Comparison of ENCODE assay signal across 27 cellular contexts in genomic region chr1:194069831-194070218, GRCh38.
"Had no signal": no experiment of that assay in that cellular context is flagged by ENCODE, and none has a peak within 500 bp of the region (broad histone marks: within the 10 kb centered on the region; RNA-seq: fewer than 3 reads in every experiment).

No MANE protein-coding gene starts in this region.

- DNase-seq: activated B cell treated with CpG ODN at 0.5 μM for 24 hours; activated CD4-positive, alpha-beta T cell treated with anti-CD3 and anti-CD28 coated beads for 1 hour; activated CD4-positive, alpha-beta T cell treated with anti-CD3 and anti-CD28 coated beads, Interleukin-2, amount 10 ng/mL, durations not matched to agents 24 days and 14 days; activated CD4-positive, alpha-beta T cell treated with anti-CD3 and anti-CD28 coated beads, Interleukin-2, amount 50 U/mL, for 48 hours; activated CD8-positive, alpha-beta memory T cell treated with anti-CD3 and anti-CD28 coated beads, Interleukin-2, amount 10 ng/mL, durations not matched to agents 7 days and 5 days; activated effector memory CD4-positive, alpha-beta T cell treated with Interleukin-2 at 50 U/mL for 16 hours; activated naive CD4-positive, alpha-beta T cell; activated naive CD8-positive, alpha-beta T cell treated with anti-CD3 and anti-CD28 coated beads, Interleukin-2, amount 50 U/mL, for 24 hours; activated T-cell treated with anti-CD3 and anti-CD28 coated beads, Interleukin-2, amount 50 U/mL, for 24 hours; amniotic stem cell; NCI-H1092 treated with DMSO at 0.1 percent for 48 hours; NCI-H1417 treated with DMSO at 0.1 percent for 48 hours; NCI-H1694; NCI-H2029; NCI-H2107; NCI-H774; SHP77 treated with DMSO at 0.1 percent for 48 hours; T-cell; T-helper 2 cell; T1000 had no signal

- H3K9me3 ChIP-seq: ascending aorta, body of pancreas, MG63 had no signal

- H3K27me3 ChIP-seq: ascending aorta, body of pancreas, MG63 had no signal

- H3K36me3 ChIP-seq: ascending aorta, MG63 had no signal

- FAIRE-seq: bronchial epithelial cell, TTC549 had no signal

- H3K4me3 ChIP-seq: ascending aorta, body of pancreas, MG63 had no signal

- H3K4me1 ChIP-seq: body of pancreas had no signal

- ATAC-seq: activated CD8-positive, alpha-beta memory T cell treated with anti-CD3 and anti-CD28 coated beads, Interleukin-2, amount 10 ng/mL, durations not matched to agents 7 days and 5 days; activated naive CD4-positive, alpha-beta T cell treated with anti-CD3 and anti-CD28 coated beads, Interleukin-2, amount 50 U/mL, for 72 hours; activated naive CD8-positive, alpha-beta T cell treated with anti-CD3 and anti-CD28 coated beads, Interleukin-2, amount 50 U/mL, for 24 hours; T-cell had no signal

- H3K27ac ChIP-seq: ascending aorta, body of pancreas, RWPE1 had no signal
